ENCODE assay signal across 8 cellular contexts in the genomic region with DNA sequence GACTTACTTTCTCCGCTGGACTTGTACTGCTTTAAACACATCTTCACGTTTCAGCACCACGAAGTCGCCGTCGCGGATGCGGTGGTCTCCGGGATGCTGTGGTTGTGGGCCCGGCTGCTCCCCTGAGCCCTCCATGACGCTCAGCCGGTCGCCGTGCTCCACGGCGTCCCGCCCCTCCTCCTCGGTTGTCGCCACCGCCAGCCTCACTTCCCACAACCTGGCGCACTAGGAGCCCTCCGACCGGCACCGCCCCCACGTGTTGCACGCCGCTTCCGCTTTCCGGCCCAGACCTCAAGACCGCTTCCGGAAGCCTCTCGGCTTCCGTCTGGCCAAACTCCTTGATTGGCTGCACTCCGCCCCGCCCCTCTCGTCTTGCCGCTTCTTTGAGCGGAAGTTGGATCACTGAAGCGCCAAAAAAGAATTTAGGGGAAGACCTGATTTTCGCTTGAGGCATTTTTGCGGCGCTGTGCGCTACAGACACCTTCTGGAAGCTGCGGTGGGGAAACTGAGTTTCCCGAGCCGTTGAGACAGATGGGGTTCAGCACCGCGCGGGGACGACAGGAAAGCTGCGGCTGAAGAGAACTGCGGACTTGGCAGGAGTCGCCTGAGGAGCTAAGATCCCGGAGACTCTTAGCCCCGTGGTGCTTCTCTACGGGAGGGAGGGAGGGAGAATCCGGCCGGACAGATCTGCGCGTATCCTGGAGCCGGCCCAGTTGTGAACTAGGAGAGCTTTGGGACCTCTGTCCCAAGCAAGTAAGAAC. TPM values are rescaled to one million over a fixed set of nuclear protein-coding genes. Genes with fewer than 3 reads are reported as not detected.
DNase-seq lines count a peak whose midpoint lies in the region; ATAC-seq lines count a peak whose summit lies in the region.

TSS of gene MCM8 (plus strand) at position 382 of the 761 bp plus-strand sequence. CDS start 1,364 bp downstream, outside the sequence.
TSS of gene TRMT6 (minus strand) at position 263 of the 761 bp plus-strand sequence. CDS start at position 135, 128 bp downstream.

- peak within 1 kb of the TSS; percentile 93 to 94 for H3K27ac Mint-ChIP-seq in effector memory CD8-positive, alpha-beta T cell

- peak; percentile 95 for ATAC-seq in GM21367 (IDR thresholded peaks at IDR 0.05; ENCODE audit: unreplicated experiment)
- ATAC-seq in effector memory CD8-positive, alpha-beta T cell (replicated peaks) = peak; percentile 94

- H3K27me3 Mint-ChIP-seq in effector memory CD8-positive, alpha-beta T cell = no peaks in the 10 kb centered on the region

- peak within 1 kb of the TSS; percentile 83 to 89 for H3K4me3 Mint-ChIP-seq in effector memory CD8-positive, alpha-beta T cell

- DNase-seq in COR-L47 (lab: John Stamatoyannopoulos, UW) = peak; percentile 96
- peak; percentile 96 for DNase-seq in HT1080 (ENCODE audit: low read depth)
- peak; percentile 98 to 99 for DNase-seq in NOMO-1 (lab: John Stamatoyannopoulos, UW; ENCODE audit: unreplicated experiment in 2 of 2)
- peak; percentile 97 for DNase-seq in activated CD8-positive, alpha-beta memory T cell treated with anti-CD3 and anti-CD28 coated beads for 24 hours
- DNase-seq in effector memory CD8-positive, alpha-beta T cell = peak; percentile 94 to 97 (median 94)
- peak; percentile 96 for DNase-seq in medulla oblongata (ENCODE audit: extremely low spot score)
- peak; percentile 95 to 97 (median 96) for DNase-seq in stimulated activated CD4-positive, alpha-beta T cell treated with anti-CD3 and anti-CD28 coated beads, TNF-alpha, amount 100 ng/mL, for 48 hours (ENCODE audit: low read depth in 3 of 3)

- no peaks in the 10 kb centered on the region for H3K9me3 Mint-ChIP-seq in effector memory CD8-positive, alpha-beta T cell

- peaks cover 22 to 28% of the 10 kb centered on the region in 2 donors for H3K4me1 Mint-ChIP-seq in effector memory CD8-positive, alpha-beta T cell (ENCODE audit: low read depth in 2 of 2)

- H3K36me3 Mint-ChIP-seq in effector memory CD8-positive, alpha-beta T cell (ENCODE audit: insufficient read depth) = peaks cover 38% of the 10 kb centered on the region

RNA-seq across cellular contexts. Expression of gene MCM8, which starts in this region (rescaled TPM):
- 26.6 and 29.0 TPM in 2 replicates for total RNA-seq in HT1080 (2014; rRNA removed; shearing (Covaris generic))
- 18.6 TPM in 2 replicates for polyA plus RNA-seq in HT1080 (2015; cell fraction: cytosol; rRNA removed)
- polyA plus RNA-seq in HT1080 (2015; cell fraction: nucleus; rRNA removed) = 30.6 and 31.2 TPM in 2 replicates

RNA-seq across cellular contexts. Expression of gene TRMT6, which starts in this region (rescaled TPM):
- total RNA-seq in HT1080 (2014; rRNA removed; shearing (Covaris generic)) = 34.4 and 39.1 TPM in 2 replicates
- 30.2 and 31.0 TPM in 2 replicates for polyA plus RNA-seq in HT1080 (2015; cell fraction: cytosol; rRNA removed)
- polyA plus RNA-seq in HT1080 (2015; cell fraction: nucleus; rRNA removed) = 32.2 and 34.4 TPM in 2 replicates

Comparison
In these comparisons a context has a peak if more than half of its experiments do, and no peak if none do; other contexts are left out.
1. Peak in every context shown above with its lines: DNase-seq and ATAC-seq.